In the genomic region with DNA sequence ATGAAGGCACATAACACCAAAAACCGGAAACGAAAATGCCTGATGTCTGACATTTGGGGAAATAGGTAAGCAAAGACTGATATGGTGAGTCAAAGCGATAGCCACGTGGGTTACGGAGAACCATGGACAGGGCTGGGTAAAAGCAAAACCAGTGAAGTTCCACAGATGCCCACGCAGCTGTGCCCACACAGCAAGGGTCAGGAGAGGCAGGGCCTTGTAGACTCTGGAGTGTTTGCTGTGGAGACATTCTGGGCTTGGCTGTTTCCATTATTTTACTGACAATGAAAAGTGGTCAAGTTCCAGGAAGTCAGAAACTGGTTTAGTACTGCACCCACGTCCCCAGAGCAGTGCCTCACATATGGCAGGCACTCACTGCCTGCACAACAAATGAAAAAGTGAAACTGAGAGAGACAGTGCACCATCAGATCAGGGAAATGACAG, we compare ENCODE assay signal across 10 cellular contexts.
A peak's percentile ranks its signal among the peaks of the same experiment; 100 is the strongest.
DNase-seq lines count a peak whose midpoint lies in the region; ATAC-seq and TF ChIP-seq lines count a peak whose summit lies in the region.
"Had no signal": no experiment of that assay in that cellular context is flagged by ENCODE, and none has a peak within 500 bp of the region (broad histone marks: within the 10 kb centered on the region; RNA-seq: fewer than 3 reads in every experiment).

No MANE protein-coding gene starts in this region.

- no peak overlapping the region for H3K4me3 ChIP-seq in WERI-Rb-1 (ENCODE audit: low read depth, low read length)
- H3K4me3 ChIP-seq in mesenchymal stem cell (ENCODE audit: insufficient read depth in 1 of 2, low read depth in 1 of 2, low read length in 2 of 2), result no peak overlapping the region
- H3K4me3 ChIP-seq: K562 had no signal

- no peak overlapping the region for H3K4ac ChIP-seq in mesenchymal stem cell (ENCODE audit: low read depth in 1 of 2, low read length in 2 of 2)

- H2AK5ac ChIP-seq in mesenchymal stem cell (ENCODE audit: low read length, severe bottlenecking), result no peak overlapping the region

- H3K4me2 ChIP-seq in mesenchymal stem cell (ENCODE audit: low read length, poor library complexity, severe bottlenecking), result no peak overlapping the region

- H3K79me1 ChIP-seq in mesenchymal stem cell (replicated peaks; ENCODE audit: low read length, poor library complexity, severe bottlenecking), result peaks cover 7% of the 10 kb centered on the region

- H3K36me3 ChIP-seq in WERI-Rb-1 (no peaks in the 10 kb centered on the region), mesenchymal stem cell (ENCODE audit: control insufficient read depth in 1 of 2, insufficient read depth in 2 of 2, low read depth in 1 of 2, low read length in 2 of 2) (peaks cover 54 to 98% of the 10 kb centered on the region in 2 experiments)

- peaks cover 19% of the 10 kb centered on the region for H3K4me1 Mint-ChIP-seq in activated T-cell treated with anti-CD3 and anti-CD28 coated beads, Interleukin-2, amount 50 U/mL, for 24 hours (ENCODE audit: low read depth)

- ATAC-seq in GM19351 (IDR thresholded peaks at IDR 0.05; ENCODE audit: unreplicated experiment), result peak; percentile 87
- peak; percentile 60 for ATAC-seq in HG03097 (IDR thresholded peaks at IDR 0.05; ENCODE audit: low FRiP score, unreplicated experiment)
- ATAC-seq: K562 had no signal

- H3K9me3 Mint-ChIP-seq in activated T-cell treated with anti-CD3 and anti-CD28 coated beads, Interleukin-2, amount 50 U/mL, for 24 hours, result no peaks in the 10 kb centered on the region

- H4K8ac ChIP-seq in mesenchymal stem cell (ENCODE audit: low read length), result no peak overlapping the region

- H2BK5ac ChIP-seq in mesenchymal stem cell (ENCODE audit: low read depth, low read length, poor library complexity, severe bottlenecking), result no peak overlapping the region

- H3K27me3 Mint-ChIP-seq in activated T-cell treated with anti-CD3 and anti-CD28 coated beads, Interleukin-2, amount 50 U/mL, for 24 hours, result no peaks in the 10 kb centered on the region

- no peak overlapping the region for H4K91ac ChIP-seq in mesenchymal stem cell (ENCODE audit: low read length)

- 95% methylated on average over 7 of the region's 7 CpGs for WGBS in mesenchymal stem cell

- peak; percentile 1 for TF ChIP-seq CTCF in GM10266 (IDR thresholded peaks at IDR 0.05; ENCODE audit: control insufficient read depth, insufficient read depth, low read depth, missing control alignments)
- no peak for TF ChIP-seq CTCF in WERI-Rb-1 (IDR thresholded peaks at IDR 0.05; ENCODE audit: low read depth, low read length)

- no peak overlapping the region for H2BK15ac ChIP-seq in mesenchymal stem cell (ENCODE audit: low read depth, poor library complexity, severe bottlenecking)

- H3K27ac Mint-ChIP-seq in activated T-cell treated with anti-CD3 and anti-CD28 coated beads, Interleukin-2, amount 50 U/mL, for 24 hours, result peak overlapping the region; percentile 80

- H3K9me3 ChIP-seq in WERI-Rb-1 (ENCODE audit: severe bottlenecking) (no peaks in the 10 kb centered on the region), mesenchymal stem cell (ENCODE audit: control insufficient read depth, low read length) (no peaks in the 10 kb centered on the region)

- no peak overlapping the region for H3K9ac ChIP-seq in mesenchymal stem cell (ENCODE audit: low read length)

- H3K27ac ChIP-seq in WERI-Rb-1 (no peak overlapping the region), mesenchymal stem cell (ENCODE audit: low read length, poor library complexity, severe bottlenecking) (no peak overlapping the region)

- peak overlapping the region; percentile 6 for H3K4me3 Mint-ChIP-seq in activated T-cell treated with anti-CD3 and anti-CD28 coated beads, Interleukin-2, amount 50 U/mL, for 24 hours

- peaks cover 7% of the 10 kb centered on the region for H3K4me1 ChIP-seq in mesenchymal stem cell (ENCODE audit: control insufficient read depth, insufficient read depth, low read depth, low read length)

- no peak overlapping the region for H3K18ac ChIP-seq in mesenchymal stem cell (ENCODE audit: low read depth in 1 of 2, low read length in 2 of 2)

- no peak overlapping the region for H3K14ac ChIP-seq in mesenchymal stem cell (ENCODE audit: low read length in 2 of 2)

- H3K27me3 ChIP-seq in WERI-Rb-1 (ENCODE audit: insufficient read depth, low read depth, severe bottlenecking), result no peaks in the 10 kb centered on the region
- no peaks in the 10 kb centered on the region for H3K27me3 ChIP-seq in mesenchymal stem cell (ENCODE audit: control insufficient read depth in 1 of 2, insufficient read depth in 1 of 2, low read length in 2 of 2)

- no peak overlapping the region for H2BK120ac ChIP-seq in mesenchymal stem cell (ENCODE audit: low read depth, low read length)

- no peak overlapping the region for H2AFZ ChIP-seq in mesenchymal stem cell (ENCODE audit: low read depth, low read length)

- no peak overlapping the region for H2BK12ac ChIP-seq in mesenchymal stem cell (ENCODE audit: low read length in 2 of 2)

- peaks cover 2% of the 10 kb centered on the region for H3K36me3 Mint-ChIP-seq in activated T-cell treated with anti-CD3 and anti-CD28 coated beads, Interleukin-2, amount 50 U/mL, for 24 hours (ENCODE audit: low read depth)

- DNase-seq in GM10266 (ENCODE audit: extremely low spot score) (peak; percentile 59), NCI-H146 (lab: John Stamatoyannopoulos, UW) (no peak), NCI-H1092 treated with DMSO at 0.1 percent for 48 hours (lab: John Stamatoyannopoulos, UW) (no peak), WERI-Rb-1 (no peak), mesenchymal stem cell (no peak)
- DNase-seq in activated T-cell treated with anti-CD3 and anti-CD28 coated beads, Interleukin-2, amount 50 U/mL, for 24 hours, result peak; percentile 61
- DNase-seq: DMS 273 treated with DMSO at 0.1 percent for 48 hours had no signal

- no peak overlapping the region for H3K23ac ChIP-seq in mesenchymal stem cell (ENCODE audit: low read length in 2 of 2)

Comparison
In these comparisons a context has a peak if more than half of its experiments do, and no peak if none do; other contexts are left out.
1. DNase-seq: peak in GM10266 (single experiment) and activated T-cell treated with anti-CD3 and anti-CD28 coated beads, Interleukin-2, amount 50 U/mL, for 24 hours (single experiment); none in NCI-H146 (single experiment), NCI-H1092 treated with DMSO at 0.1 percent for 48 hours (single experiment), WERI-Rb-1 (single experiment) and mesenchymal stem cell (single experiment).